ENCODE assay signal across 8 cellular contexts in genomic region chr17:7479139-7479388, GRCh38. TPM values are rescaled to one million over a fixed set of nuclear protein-coding genes. Genes with fewer than 3 reads are reported as not detected.
A peak's percentile ranks its signal among the peaks of the same experiment; 100 is the strongest.
DNase-seq lines count a peak whose midpoint lies in the region; ATAC-seq and TF ChIP-seq lines count a peak whose summit lies in the region.

No MANE protein-coding gene starts in this region.

- WGBS in neuronal stem cell (ENCODE audit: extremely low coverage in 2 of 2, insufficient read length in 2 of 2, insufficient replicate concordance in 1 of 2), 2 donors, result no CpG with 5 or more reads among the region's 27 CpGs

- no peak overlapping the region for H2BK12ac ChIP-seq in neuronal stem cell (ENCODE audit: low read length)

- peak overlapping the region; percentile 84 for H3K14ac ChIP-seq in neuronal stem cell (ENCODE audit: low read length)

- no peaks in the 10 kb centered on the region for H3K27me3 ChIP-seq in CD4-positive, CD25-positive, alpha-beta regulatory T cell (ENCODE audit: control insufficient read depth, insufficient read depth, low read length)
- no peaks in the 10 kb centered on the region for H3K27me3 ChIP-seq in OCI-LY3 (ENCODE audit: low read depth, low read length)
- no peaks in the 10 kb centered on the region for H3K27me3 ChIP-seq in endocrine pancreas (ENCODE audit: control insufficient read depth, insufficient read depth, low read length)
- H3K27me3 ChIP-seq in neuronal stem cell (ENCODE audit: control insufficient read depth in 3 of 3, insufficient read depth in 3 of 3, low read depth in 1 of 3, low read length in 3 of 3), result no peaks in the 10 kb centered on the region

- H2BK15ac ChIP-seq in neuronal stem cell (ENCODE audit: low read length), result peak overlapping the region; percentile 44

- peak overlapping the region; percentile 93 to 97 (median 96) for H3K4me3 Mint-ChIP-seq in CD4-positive, CD25-positive, alpha-beta regulatory T cell

- H3K9me3 ChIP-seq in CD4-positive, CD25-positive, alpha-beta regulatory T cell (ENCODE audit: control insufficient read depth in 2 of 2, low read length in 2 of 2), result no peaks in the 10 kb centered on the region
- H3K9me3 ChIP-seq in OCI-LY3 (ENCODE audit: insufficient read depth, low read length) (no peaks in the 10 kb centered on the region), endocrine pancreas (ENCODE audit: control insufficient read depth, low read length) (no peaks in the 10 kb centered on the region), neuronal stem cell (replicated peaks in 1 of 2; ENCODE audit: control insufficient read depth in 2 of 2, insufficient read depth in 1 of 2, low read depth in 1 of 2, low read length in 2 of 2) (no peaks in the 10 kb centered on the region)

- peak overlapping the region; percentile 99 for H3K18ac ChIP-seq in neuronal stem cell (ENCODE audit: low read length)

- no peak for TF ChIP-seq CTCF in OCI-LY3 (IDR thresholded peaks at IDR 0.05; ENCODE audit: low read depth, low read length)

- peaks cover 47% of the 10 kb centered on the region for H3K79me2 ChIP-seq in OCI-LY3 (ENCODE audit: low read length)

- H3K4me1 Mint-ChIP-seq in CD4-positive, CD25-positive, alpha-beta regulatory T cell, result peaks cover 6 to 77% (median 55%) of the 10 kb centered on the region in 4 donors

- H3K27me3 Mint-ChIP-seq in CD4-positive, CD25-positive, alpha-beta regulatory T cell, result peaks cover 6% of the 10 kb centered on the region

- no peaks in the 10 kb centered on the region for H3K9me3 Mint-ChIP-seq in CD4-positive, CD25-positive, alpha-beta regulatory T cell

- H3K4me2 ChIP-seq in OCI-LY3 (ENCODE audit: low read length), result peak overlapping the region; percentile 84
- H3K4me2 ChIP-seq in neuronal stem cell (ENCODE audit: insufficient read depth, low read length, poor library complexity, severe bottlenecking), result peak overlapping the region; percentile 71

- H3K4me1 ChIP-seq in CD4-positive, CD25-positive, alpha-beta regulatory T cell (ENCODE audit: control insufficient read depth, insufficient read depth, low read length, poor library complexity, severe bottlenecking), result peaks cover 44% of the 10 kb centered on the region
- H3K4me1 ChIP-seq in OCI-LY3 (ENCODE audit: low read length) (peaks cover 14% of the 10 kb centered on the region), endocrine pancreas (ENCODE audit: control insufficient read depth, insufficient read depth, low read length) (peaks cover 8% of the 10 kb centered on the region), neuronal stem cell (ENCODE audit: control insufficient read depth in 2 of 2, insufficient read depth in 1 of 2, low read depth in 1 of 2, low read length in 2 of 2) (peaks cover 26 to 28% of the 10 kb centered on the region in 2 donors)

- H3K9ac ChIP-seq in OCI-LY3 (ENCODE audit: low read length), result peak overlapping the region; percentile 83
- H3K9ac ChIP-seq in endocrine pancreas (ENCODE audit: control insufficient read depth, insufficient read depth, low read length), result peak overlapping the region; percentile 78
- peak overlapping the region; percentile 95 for H3K9ac ChIP-seq in neuronal stem cell (ENCODE audit: low read depth, low read length, poor library complexity)

- DNase-seq in CD4-positive, CD25-positive, alpha-beta regulatory T cell, result no peak
- no peak for DNase-seq in neuronal stem cell (ENCODE audit: low spot score)
- DNase-seq in ureter (ENCODE audit: low spot score), result no peak
- DNase-seq in stimulated activated CD4-positive, alpha-beta T cell treated with anti-CD3 and anti-CD28 coated beads, Interleukin-4, amount 100 ng/mL, for 4 hours, result no peak
- no peak for DNase-seq in SW480 (ENCODE audit: low spot score)

- no peak overlapping the region for H2BK5ac ChIP-seq in neuronal stem cell (ENCODE audit: low read length)

- ATAC-seq in CD4-positive, CD25-positive, alpha-beta regulatory T cell (ENCODE audit: low read depth in 2 of 2), result no peak
- no peak for ATAC-seq in HG03108 (IDR thresholded peaks at IDR 0.05; ENCODE audit: unreplicated experiment)

- H4K91ac ChIP-seq in neuronal stem cell (ENCODE audit: low read depth, low read length, poor library complexity), result no peak overlapping the region

- H3K36me3 ChIP-seq in CD4-positive, CD25-positive, alpha-beta regulatory T cell (ENCODE audit: control insufficient read depth, insufficient read depth, low read length), result no peaks in the 10 kb centered on the region
- H3K36me3 ChIP-seq in OCI-LY3 (replicated peaks; ENCODE audit: low read depth, low read length), result no peaks in the 10 kb centered on the region
- H3K36me3 ChIP-seq in endocrine pancreas (ENCODE audit: control insufficient read depth, insufficient read depth, low read length), result no peaks in the 10 kb centered on the region
- peaks cover 0 to 3% of the 10 kb centered on the region in 2 donors for H3K36me3 ChIP-seq in neuronal stem cell (replicated peaks in 1 of 2; ENCODE audit: control insufficient read depth in 2 of 2, insufficient read depth in 2 of 2, low read length in 2 of 2)

- H3K4ac ChIP-seq in neuronal stem cell (ENCODE audit: low read length), result peak overlapping the region; percentile 66

- peak overlapping the region; percentile 98 for H3K27ac ChIP-seq in CD4-positive, CD25-positive, alpha-beta regulatory T cell (ENCODE audit: insufficient read depth, low read length, poor library complexity, severe bottlenecking)
- H3K27ac ChIP-seq in OCI-LY3 (ENCODE audit: low read length), result peak overlapping the region; percentile 38
- peak overlapping the region; percentile 65 for H3K27ac ChIP-seq in neuronal stem cell (replicated peaks; ENCODE audit: low read length)

- no peak overlapping the region for H3K4me3 ChIP-seq in CD4-positive, CD25-positive, alpha-beta regulatory T cell (ENCODE audit: low read depth, low read length)
- H3K4me3 ChIP-seq in OCI-LY3 (ENCODE audit: low read length) (peak overlapping the region; percentile 96), endocrine pancreas (ENCODE audit: control insufficient read depth, insufficient read depth, low read length) (no peak overlapping the region), neuronal stem cell (ENCODE audit: low read length in 2 of 2) (peak overlapping the region; percentile 92 to 93)

- no peak overlapping the region for H3K23ac ChIP-seq in neuronal stem cell (ENCODE audit: low read depth, low read length, poor library complexity)

- peaks cover 19% of the 10 kb centered on the region; the same call in 1 of the 2 replicates for H4K20me1 ChIP-seq in OCI-LY3 (ENCODE audit: insufficient read depth, low read length)

- H3K36me3 Mint-ChIP-seq in CD4-positive, CD25-positive, alpha-beta regulatory T cell, result peaks cover 5% of the 10 kb centered on the region

- H3K27ac Mint-ChIP-seq in CD4-positive, CD25-positive, alpha-beta regulatory T cell, result peak overlapping the region in 2 of 3 donors; percentile 86 to 97

- H2AFZ ChIP-seq in OCI-LY3 (ENCODE audit: low read depth, low read length), result no peak overlapping the region; the same call in 1 of the 2 replicates
- H2AFZ ChIP-seq in neuronal stem cell (ENCODE audit: low read length), result peak overlapping the region; percentile 84

- H4K8ac ChIP-seq in neuronal stem cell (ENCODE audit: low read depth, low read length), result no peak overlapping the region

- H2AK5ac ChIP-seq in neuronal stem cell (ENCODE audit: low read depth, low read length), result peak overlapping the region; percentile 99

- H2BK120ac ChIP-seq in neuronal stem cell (ENCODE audit: low read depth, low read length), result peak overlapping the region; percentile 13

- H3K79me1 ChIP-seq in neuronal stem cell (ENCODE audit: low read depth, low read length), result peaks cover 16% of the 10 kb centered on the region

RNA-seq across cellular contexts. Expression of gene ZBTB4, which starts 0.4 kb away (rescaled TPM):
- total RNA-seq in CD4-positive, CD25-positive, alpha-beta regulatory T cell, result 53.5 TPM
- polyA plus RNA-seq in CD4-positive, CD25-positive, alpha-beta regulatory T cell, result 10 to 100 TPM in 3 of 4 donors, 1 to 10 TPM in 1; 8.3 to 14.0 (median 11.0) TPM
- 12.7 TPM for polyA plus RNA-seq in neuronal stem cell (2013, experiment 1 of 2)
- 12.7 TPM for polyA plus RNA-seq in neuronal stem cell (2013, experiment 2 of 2)
- 65.5 TPM for total RNA-seq in ureter

RNA-seq across cellular contexts. Expression of gene SLC35G6, which starts 2.2 kb away (rescaled TPM):
- total RNA-seq in CD4-positive, CD25-positive, alpha-beta regulatory T cell, result not detected
- polyA plus RNA-seq in CD4-positive, CD25-positive, alpha-beta regulatory T cell, result not detected
- polyA plus RNA-seq in neuronal stem cell (2013, experiment 1 of 2), result 0.03 TPM
- polyA plus RNA-seq in neuronal stem cell (2013, experiment 2 of 2), result not detected
- not detected for total RNA-seq in ureter

RNA-seq across cellular contexts. Expression of gene POLR2A, which starts 5.1 kb away (rescaled TPM):
- total RNA-seq in CD4-positive, CD25-positive, alpha-beta regulatory T cell, result 568 TPM
- polyA plus RNA-seq in CD4-positive, CD25-positive, alpha-beta regulatory T cell, result 10 to 100 TPM; 32.3 to 44.0 (median 37.2) TPM
- 40.1 TPM for polyA plus RNA-seq in neuronal stem cell (2013, experiment 1 of 2)
- polyA plus RNA-seq in neuronal stem cell (2013, experiment 2 of 2), result 39.2 TPM
- 151 TPM for total RNA-seq in ureter

RNA-seq across cellular contexts. Expression of gene CHRNB1, which starts 34.2 kb away (rescaled TPM):
- total RNA-seq in CD4-positive, CD25-positive, alpha-beta regulatory T cell, result 7.6 TPM
- polyA plus RNA-seq in CD4-positive, CD25-positive, alpha-beta regulatory T cell, result 10 to 100 TPM; 18.0 to 28.7 (median 27.0) TPM
- 9.9 TPM for polyA plus RNA-seq in neuronal stem cell (2013, experiment 1 of 2)
- polyA plus RNA-seq in neuronal stem cell (2013, experiment 2 of 2), result 11.1 TPM
- 6.8 TPM for total RNA-seq in ureter

RNA-seq across cellular contexts. Expression of gene FGF11, which starts 39.8 kb away (rescaled TPM):
- 3.3 TPM for total RNA-seq in CD4-positive, CD25-positive, alpha-beta regulatory T cell
- polyA plus RNA-seq in CD4-positive, CD25-positive, alpha-beta regulatory T cell, result under 1 TPM in 3 of 4 donors, not detected in 1; 0.07 to 0.27 (median 0.18) TPM
- polyA plus RNA-seq in neuronal stem cell (2013, experiment 1 of 2), result 5.1 TPM
- polyA plus RNA-seq in neuronal stem cell (2013, experiment 2 of 2), result 4.3 TPM
- 3.5 TPM for total RNA-seq in ureter

Comparison
In these comparisons a context has a peak if more than half of its experiments do, and no peak if none do; other contexts are left out.
1. H3K27ac ChIP-seq: peak in every context shown above with its lines; median percentile 98 in CD4-positive, CD25-positive, alpha-beta regulatory T cell; 65 in neuronal stem cell; 38 in OCI-LY3.
2. H3K4me3 ChIP-seq: peak in OCI-LY3 (single experiment) and neuronal stem cell (2 of 2); none in CD4-positive, CD25-positive, alpha-beta regulatory T cell (single experiment) and endocrine pancreas (single experiment).
3. Peak in every context shown above with its lines, with median percentiles within 50 percentile points of each other: H3K9ac ChIP-seq.